Comparison of ENCODE assay signal across 8 cellular contexts in genomic region chr16:85490971-85491771, GRCh38.
DNase-seq lines count a peak whose midpoint lies in the region; ATAC-seq and TF ChIP-seq lines count a peak whose summit lies in the region.

No MANE protein-coding gene starts in this region.

- peaks cover 30 to 93% (median 79%) of the 10 kb centered on the region in 10 experiments for H3K4me1 ChIP-seq in BLaER1 treated with 17β-estradiol and CSF1 and Interleukin-3, amounts not matched to agents 10 nM and 100 nM
- peaks cover 14 to 26% of the 10 kb centered on the region in 2 donors for H3K4me1 ChIP-seq in left lung
- peaks cover 24% of the 10 kb centered on the region for H3K4me1 ChIP-seq in testis

- TF ChIP-seq CTCF in LNCAP (IDR thresholded peaks at IDR 0.05) (peak; percentile 95), left lung (IDR thresholded peaks at IDR 0.05) (peak in 1 of 2 donors; percentile 25), testis (IDR thresholded peaks at IDR 0.05) (peak; percentile 16 to 62 (median 46))

- peak in 1 of 2 donors; percentile 32 for ATAC-seq in activated T-cell treated with anti-CD3 and anti-CD28 coated beads, Interleukin-2, amount 50 U/mL, for 4 hours
- ATAC-seq in left lung, result no peak
- ATAC-seq in HG02981 (IDR thresholded peaks at IDR 0.05; ENCODE audit: unreplicated experiment), result no peak
- ATAC-seq in HG03520 (IDR thresholded peaks at IDR 0.05; ENCODE audit: unreplicated experiment), result no peak

- WGBS in testis, 2 donors, result 74 to 87% methylated on average over 11 to 21 of the region's 21 CpGs

- H3K36me3 ChIP-seq in BLaER1 treated with 17β-estradiol and CSF1 and Interleukin-3, amounts not matched to agents 10 nM and 100 nM, result no peaks in the 10 kb centered on the region
- H3K36me3 ChIP-seq in left lung (no peaks in the 10 kb centered on the region), testis (ENCODE audit: low read depth, missing control alignments) (no peaks in the 10 kb centered on the region)

- peak overlapping the region; percentile 42 to 98 (median 94) for H3K4me2 ChIP-seq in BLaER1 treated with 17β-estradiol and CSF1 and Interleukin-3, amounts not matched to agents 10 nM and 100 nM

- peak overlapping the region in 8 of 11 experiments; percentile 16 to 70 (median 54); a peak in 13 of 22 replicates for H3K9ac ChIP-seq in BLaER1 treated with 17β-estradiol and CSF1 and Interleukin-3, amounts not matched to agents 10 nM and 100 nM

- no peak overlapping the region; a peak in 1 of 20 replicates for H3K4me3 ChIP-seq in BLaER1 treated with 17β-estradiol and CSF1 and Interleukin-3, amounts not matched to agents 10 nM and 100 nM
- H3K4me3 ChIP-seq in left lung (no peak overlapping the region), testis (no peak overlapping the region)

- H3K27ac ChIP-seq in BLaER1 treated with 17β-estradiol and CSF1 and Interleukin-3, amounts not matched to agents 10 nM and 100 nM, result peak overlapping the region in 8 of 11 experiments; percentile 31 to 73 (median 58); a peak in 15 of 22 replicates
- peak overlapping the region; percentile 53 to 74 for H3K27ac ChIP-seq in left lung
- H3K27ac ChIP-seq in testis, result peak overlapping the region; percentile 43 to 65

- TF ChIP-seq POLR2A in testis (IDR thresholded peaks at IDR 0.05), result no peak

- peaks cover 0 to 10% (median 0%) of the 10 kb centered on the region in 11 experiments; a peak in 1 of 22 replicates for H3K27me3 ChIP-seq in BLaER1 treated with 17β-estradiol and CSF1 and Interleukin-3, amounts not matched to agents 10 nM and 100 nM
- H3K27me3 ChIP-seq in left lung (no peaks in the 10 kb centered on the region), testis (no peaks in the 10 kb centered on the region)

- peaks cover 0 to 16% (median 0%) of the 10 kb centered on the region in 11 experiments; a peak in 3 of 22 replicates for H4K20me1 ChIP-seq in BLaER1 treated with 17β-estradiol and CSF1 and Interleukin-3, amounts not matched to agents 10 nM and 100 nM

- H3K4me3 Mint-ChIP-seq in activated T-cell treated with anti-CD3 and anti-CD28 coated beads, Interleukin-2, amount 50 U/mL, for 4 hours, result no peak overlapping the region

- peak; percentile 25 for DNase-seq in activated T-cell treated with anti-CD3 and anti-CD28 coated beads, Interleukin-2, amount 50 U/mL, for 4 hours
- no peak for DNase-seq in left lung
- DNase-seq in testis, result peak; percentile 48
- DNase-seq in NCI-H1417 (lab: John Stamatoyannopoulos, UW), result no peak

- intact Hi-C loops in left lung (cut with DNase I) (no loop called here), testis (cut with DNase I; ENCODE audit: low total_unique reads) (no loop called here)

- H3K4me1 Mint-ChIP-seq in activated T-cell treated with anti-CD3 and anti-CD28 coated beads, Interleukin-2, amount 50 U/mL, for 4 hours (ENCODE audit: low read depth), result peaks cover 2% of the 10 kb centered on the region

- no peaks in the 10 kb centered on the region for H3K9me3 ChIP-seq in BLaER1 treated with 17β-estradiol and CSF1 and Interleukin-3, amounts not matched to agents 10 nM and 100 nM (replicated peaks in 1 of 11)
- H3K9me3 ChIP-seq in left lung (no peaks in the 10 kb centered on the region), testis (no peaks in the 10 kb centered on the region)

- no peaks in the 10 kb centered on the region for H3K9me3 Mint-ChIP-seq in activated T-cell treated with anti-CD3 and anti-CD28 coated beads, Interleukin-2, amount 50 U/mL, for 4 hours

- no peaks in the 10 kb centered on the region for H3K36me3 Mint-ChIP-seq in activated T-cell treated with anti-CD3 and anti-CD28 coated beads, Interleukin-2, amount 50 U/mL, for 4 hours (ENCODE audit: insufficient read depth)

- no peaks in the 10 kb centered on the region for H3K27me3 Mint-ChIP-seq in activated T-cell treated with anti-CD3 and anti-CD28 coated beads, Interleukin-2, amount 50 U/mL, for 4 hours (ENCODE audit: low read depth)

Comparison
In these comparisons a context has a peak if more than half of its experiments do, and no peak if none do; other contexts are left out.
1. DNase-seq: peak in activated T-cell treated with anti-CD3 and anti-CD28 coated beads, Interleukin-2, amount 50 U/mL, for 4 hours (single experiment) and testis (single experiment); none in left lung (0 of 2) and NCI-H1417 (0 of 3).
2. Peak in every context shown above with its lines, with median percentiles within 50 percentile points of each other: H3K27ac ChIP-seq.